In genomic region chr19:57317503-57317902, GRCh38 we compare ENCODE assay signal across 1 cellular context.
TF ChIP-seq lines count a peak whose summit lies in the region.

No MANE protein-coding gene starts in this region.

TF ChIP-seq in IMR-90, 13 proteins besides CTCF, POLR2A, EP300 and RAD21:
- TF ChIP-seq MAZ (IDR thresholded peaks at IDR 0.05; ENCODE audit: borderline replicate concordance, low read depth, low read length) (no peak), MAFK (IDR thresholded peaks at IDR 0.05; ENCODE audit: low read depth, low read length) (no peak), BHLHE40 (IDR thresholded peaks at IDR 0.05; ENCODE audit: low read depth, low read length) (no peak), MXI1 (IDR thresholded peaks at IDR 0.05; ENCODE audit: borderline replicate concordance, low read depth, low read length) (no peak), NFE2L2 (IDR thresholded peaks at IDR 0.05; ENCODE audit: low read depth, low read length) (no peak), RCOR1 (IDR thresholded peaks at IDR 0.05; ENCODE audit: insufficient replicate concordance, low read length) (no peak), RFX5 (IDR thresholded peaks at IDR 0.05; ENCODE audit: low read depth, low read length) (no peak), CEBPB (IDR thresholded peaks at IDR 0.05; ENCODE audit: low read depth, low read length) (no peak), CHD1 (IDR thresholded peaks at IDR 0.05; ENCODE audit: low read depth, low read length) (no peak)
- TF ChIP-seq, protein P1, sequence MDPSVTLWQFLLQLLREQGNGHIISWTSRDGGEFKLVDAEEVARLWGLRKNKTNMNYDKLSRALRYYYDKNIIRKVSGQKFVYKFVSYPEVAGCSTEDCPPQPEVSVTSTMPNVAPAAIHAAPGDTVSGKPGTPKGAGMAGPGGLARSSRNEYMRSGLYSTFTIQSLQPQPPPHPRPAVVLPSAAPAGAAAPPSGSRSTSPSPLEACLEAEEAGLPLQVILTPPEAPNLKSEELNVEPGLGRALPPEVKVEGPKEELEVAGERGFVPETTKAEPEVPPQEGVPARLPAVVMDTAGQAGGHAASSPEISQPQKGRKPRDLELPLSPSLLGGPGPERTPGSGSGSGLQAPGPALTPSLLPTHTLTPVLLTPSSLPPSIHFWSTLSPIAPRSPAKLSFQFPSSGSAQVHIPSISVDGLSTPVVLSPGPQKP (IDR thresholded peaks at IDR 0.05; ENCODE audit: borderline replicate concordance, low read depth, low read length) = no peak
- TF ChIP-seq, protein P2, sequence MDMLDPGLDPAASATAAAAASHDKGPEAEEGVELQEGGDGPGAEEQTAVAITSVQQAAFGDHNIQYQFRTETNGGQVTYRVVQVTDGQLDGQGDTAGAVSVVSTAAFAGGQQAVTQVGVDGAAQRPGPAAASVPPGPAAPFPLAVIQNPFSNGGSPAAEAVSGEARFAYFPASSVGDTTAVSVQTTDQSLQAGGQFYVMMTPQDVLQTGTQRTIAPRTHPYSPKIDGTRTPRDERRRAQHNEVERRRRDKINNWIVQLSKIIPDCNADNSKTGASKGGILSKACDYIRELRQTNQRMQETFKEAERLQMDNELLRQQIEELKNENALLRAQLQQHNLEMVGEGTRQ (IDR thresholded peaks at IDR 0.05; ENCODE audit: low read depth, low read length) = no peak
